In genomic region chr1:2801535-2802291, GRCh38 we compare ENCODE assay signal across 8 cellular contexts. TPM values are rescaled to one million over a fixed set of nuclear protein-coding genes. Genes with fewer than 3 reads are reported as not detected.
A peak's percentile ranks its signal among the peaks of the same experiment; 100 is the strongest.
DNase-seq lines count a peak whose midpoint lies in the region; ATAC-seq, FAIRE-seq and TF ChIP-seq lines count a peak whose summit lies in the region.

TSS of gene TTC34 (minus strand) at chr1:2801693. CDS start at chr1:2800827, 866 bp downstream.

- CTCF ChIA-PET in RWPE1 (lab: Yijun Ruan, JAX) (interaction anchor here (0.7 to 1.1 kb wide), 4 partner anchors 21 to 387 kb away, joined by 3 to 4 read pairs (median 4); partner anchors contain the start of gene TNFRSF14), K562 (lab: Yijun Ruan, JAX; ENCODE audit: low intra/inter-chr PET ratio) (interaction anchor here (0.5 to 1.2 kb wide), 2 partner anchors 388 to 1172 kb away, joined by 3 to 4 read pairs; no protein-coding TSS in a partner anchor)

- H3K4me3 ChIP-seq in K562 (no peak within 1 kb of the TSS), prostate gland (no peak within 1 kb of the TSS)

- H3K9ac ChIP-seq in K562 (ENCODE audit: insufficient read depth in 1 of 2, low read depth in 2 of 2, low read length in 2 of 2), result no peak within 1 kb of the TSS

- intact Hi-C loops in K562 (cut with micrococcal nuclease), result loop anchor here (1.0 kb wide), 2 partner anchors 253 to 387 kb away; no protein-coding TSS in a partner anchor
- intact Hi-C loops in prostate gland (cut with DNase I), result no loop called here

- peak; percentile 65 for FAIRE-seq in K562 (lab: Jason Lieb, UNC)

- H3K9me3 ChIP-seq in K562 (replicated peaks; ENCODE audit: control insufficient read depth, insufficient read depth, low read depth, low read length) (no peaks in the 10 kb centered on the region), prostate gland (no peaks in the 10 kb centered on the region)

- no peak for TF ChIP-seq POLR2A in K562 (conservative IDR thresholded peaks at IDR 0.05)
- TF ChIP-seq POLR2A in prostate gland (IDR thresholded peaks at IDR 0.05), result no peak

- TF ChIP-seq CTCF in RWPE1 (conservative IDR thresholded peaks at IDR 0.05; ENCODE audit: low read depth) (0 out of 2 replicates have a peak, but pooled peaks have one; percentile 13), K562 (IDR thresholded peaks at IDR 0.05 in 2 of 3, conservative IDR thresholded peaks at IDR 0.05 in 1 of 3; ENCODE audit: insufficient read depth in 2 of 3, low read depth in 1 of 3, low read length in 3 of 3) (peak; percentile 78 to 90 (median 89)), prostate gland (IDR thresholded peaks at IDR 0.05) (peak in 3 of 4 experiments; percentile 11 to 35 (median 23))

- H2AFZ ChIP-seq in K562 (ENCODE audit: low read depth, low read length), result no peak within 1 kb of the TSS

- no peaks in the 10 kb centered on the region for H3K36me3 ChIP-seq in K562 (ENCODE audit: control insufficient read depth, insufficient read depth, low read length)
- H3K36me3 ChIP-seq in prostate gland, result no peaks in the 10 kb centered on the region

- peaks cover 0 to 27% of the 10 kb centered on the region in 2 experiments; a peak in 3 of 5 replicates for H3K27me3 ChIP-seq in K562 (ENCODE audit: control insufficient read depth in 2 of 2, insufficient read depth in 2 of 2, low read length in 2 of 2)
- peaks cover 22% of the 10 kb centered on the region for H3K27me3 ChIP-seq in prostate gland (replicated peaks; ENCODE audit: insufficient read depth)

- in situ Hi-C loops in K562 (cut with MboI), result no loop called here

- H3K4me1 ChIP-seq in K562 (replicated peaks in 1 of 2; ENCODE audit: control insufficient read depth in 2 of 2, insufficient read depth in 2 of 2, low read length in 2 of 2) (peaks cover 0 to 34% of the 10 kb centered on the region in 2 experiments; a peak in 1 of 5 replicates), prostate gland (replicated peaks) (no peaks in the 10 kb centered on the region)

- no TSS peak for BruUV-seq in K562 (replicated peaks; lab: Mats Ljungman, UMichigan)

- no peaks in the 10 kb centered on the region for H3K9me1 ChIP-seq in K562 (ENCODE audit: control insufficient read depth, insufficient read depth, low read length)

- POLR2A ChIA-PET in RWPE1 (lab: Yijun Ruan, JAX; ENCODE audit: low non-redundant PET), result no interaction called here
- POLR2A ChIA-PET in K562 (lab: Yijun Ruan, JAX), result no interaction called here

- no peak for TF ChIP-seq EP300 in K562 (IDR thresholded peaks at IDR 0.05; ENCODE audit: low read length)

- H3K27ac ChIP-seq in RWPE1, result no peak within 1 kb of the TSS
- H3K27ac ChIP-seq in K562 (ENCODE audit: extremely low read depth, low read depth, low read length), result no peak within 1 kb of the TSS
- no peak within 1 kb of the TSS for H3K27ac ChIP-seq in prostate gland

- H3K4me2 ChIP-seq in K562 (ENCODE audit: insufficient read depth, low read length), result no peak within 1 kb of the TSS

- 3% methylated on average over 20 of the region's 21 CpGs for WGBS in K562 (ENCODE audit: insufficient coverage, low coverage, missing lambda C conversion rate)
- WGBS in prostate gland, result 28% methylated on average over 17 of the region's 21 CpGs

- no peaks in the 10 kb centered on the region for H3K79me2 ChIP-seq in K562 (ENCODE audit: control insufficient read depth, insufficient read depth, low read length)

- H4K20me1 ChIP-seq in K562 (replicated peaks; ENCODE audit: control insufficient read depth, insufficient read depth, low read length), result no peaks in the 10 kb centered on the region; the same call in 1 of the 2 replicates

- peak; percentile 99 for ATAC-seq in K562
- ATAC-seq in HG03045 (IDR thresholded peaks at IDR 0.05; ENCODE audit: unreplicated experiment), result no peak
- ATAC-seq in GM18519 (IDR thresholded peaks at IDR 0.05; ENCODE audit: low FRiP score, unreplicated experiment), result no peak

- DNase-seq in NK-92 treated with Interleukin-12 subunit alpha and Interleukin-12 subunit beta, amount 100 ng/mL, for 24 hours (lab: John Stamatoyannopoulos, UW), result peak; percentile 19
- no peak for DNase-seq in NK-92 (lab: John Stamatoyannopoulos, UW; ENCODE audit: unreplicated experiment)
- DNase-seq in RWPE1 (ENCODE audit: low spot score), result peak; percentile 14
- DNase-seq in K562 (ENCODE audit: extremely low read depth in 1 of 4, low spot score in 3 of 4), result peak; percentile 76 to 90 (median 89)
- no peak for DNase-seq in prostate gland (ENCODE audit: low spot score)
- DNase-seq in putamen (ENCODE audit: low spot score), result no peak

- TF ChIP-seq RAD21 in K562 (CRISPR knock-in tag; conservative IDR thresholded peaks at IDR 0.05 in 1 of 2, IDR thresholded peaks at IDR 0.05 in 1 of 2), result peak; percentile 56 to 80; a peak in 3 of 4 replicates

TF ChIP-seq in K562, 482 proteins besides CTCF, POLR2A, EP300 and RAD21 (continues in another document):
- TF ChIP-seq ZNF764 (CRISPR knock-in tag; IDR thresholded peaks at IDR 0.05; ENCODE audit: low read depth) (no peak), ZNF444 (CRISPR knock-in tag; IDR thresholded peaks at IDR 0.05) (no peak), SMC3 (conservative IDR thresholded peaks at IDR 0.05; ENCODE audit: insufficient read depth, low read depth, low read length) (peak; percentile 75), SRSF3 (IDR thresholded peaks at IDR 0.05; ENCODE audit: insufficient read depth, low read length) (no peak), ETV6 (IDR thresholded peaks at IDR 0.05; ENCODE audit: borderline replicate concordance in 1 of 2, low read depth in 2 of 2, low read length in 1 of 2) (no peak), ETV6 (CRISPR knock-in tag; IDR thresholded peaks at IDR 0.05; ENCODE audit: borderline replicate concordance) (no peak), ZNF263 (CRISPR knock-in tag; IDR thresholded peaks at IDR 0.05; ENCODE audit: borderline replicate concordance) (0 out of 2 replicates have a peak, but pooled peaks have one; percentile 42), CTBP1 (IDR thresholded peaks at IDR 0.05; ENCODE audit: borderline replicate concordance) (peak; percentile 29; the same call in 1 of the 2 replicates), RBM39 (optimal IDR thresholded peaks at IDR 0.05; ENCODE audit: low read depth, low read length) (no peak), ELF1 (tag; IDR thresholded peaks at IDR 0.05) (no peak), ZNF644 (tag; IDR thresholded peaks at IDR 0.05; ENCODE audit: low read depth) (no peak), KDM2B (CRISPR knock-in tag; IDR thresholded peaks at IDR 0.05) (no peak), FOXK2 (conservative IDR thresholded peaks at IDR 0.05 in 1 of 2, IDR thresholded peaks at IDR 0.05 in 1 of 2; ENCODE audit: low read depth in 2 of 2) (peak; percentile 84 to 88), MLLT1 (IDR thresholded peaks at IDR 0.05) (peak in 1 of 2 experiments; percentile 54; a peak in 1 of 4 replicates), FOXA3 (CRISPR knock-in tag; conservative IDR thresholded peaks at IDR 0.05 in 1 of 2, IDR thresholded peaks at IDR 0.05 in 1 of 2) (peak in 1 of 2 experiments; percentile 94; a peak in 3 of 4 replicates), CEBPB (tag; IDR thresholded peaks at IDR 0.05) (0 out of 2 replicates have a peak, but pooled peaks have one; percentile 18), STAG1 (CRISPR knock-in tag; IDR thresholded peaks at IDR 0.05; ENCODE audit: borderline replicate concordance) (peak; percentile 94), ZNF551 (CRISPR knock-in tag; IDR thresholded peaks at IDR 0.05) (no peak), RB1 (IDR thresholded peaks at IDR 0.05; ENCODE audit: low read depth) (0 out of 2 replicates have a peak, but pooled peaks have one; percentile 41), MAFF (IDR thresholded peaks at IDR 0.05; ENCODE audit: low read length) (no peak), EGR1 (conservative IDR thresholded peaks at IDR 0.05) (peak; percentile 40; the same call in 1 of the 2 replicates), ESRRA (IDR thresholded peaks at IDR 0.05; ENCODE audit: borderline replicate concordance, low read depth) (peak; percentile 90; the same call in 1 of the 2 replicates), TAF1 (IDR thresholded peaks at IDR 0.05; ENCODE audit: control insufficient read depth, extremely low read depth, insufficient read depth, low read length, severe bottlenecking) (no peak)

RNA-seq across cellular contexts. Expression of gene TTC34, which starts in this region (rescaled TPM):
- 0.42 and 1.5 TPM in 2 replicates for total RNA-seq in K562 (2011; cell fraction: chromatin; rRNA removed; ENCODE audit: low replicate concordance)
- 1.8 and 2.0 TPM in 2 replicates for total RNA-seq in K562 (2011; cell fraction: nucleolus; rRNA removed)
- total RNA-seq in K562 (2011; cell fraction: nucleoplasm; rRNA removed), result 1.3 and 1.5 TPM in 2 replicates
- total RNA-seq in K562 (2014; rRNA removed) (0.05 and 0.08 TPM in 2 replicates), K562 (2014; rRNA removed; fragmentation: Illumina TruSeq; extraction: Trizol) (0.03 and 0.04 TPM in 2 replicates), K562 (2015; rRNA removed; fragmentation: Illumina TruSeq; extraction: Trizol) (0.07 and 0.08 TPM in 2 replicates), K562 (2021) (0.31 and 0.38 TPM in 2 replicates), prostate gland (1 to 10 TPM in 1 of 2 donors, under 1 TPM in 1; 0.32 to 1.2 TPM)
- polyA plus RNA-seq in K562 (2011; rRNA removed) (0.04 and 0.08 TPM in 2 replicates), K562 (2014; fragmentation: Illumina TruSeq; extraction: Trizol) (0.03 TPM in 2 replicates), K562 (2014; fragmentation: Nextera tagmentation; extraction: Ambion mirVana) (not detected), K562 (2014; rRNA removed) (0.09 and 0.28 TPM in 2 replicates)
- not detected in 2 replicates for polyA plus RNA-seq in K562 (2011; cell fraction: cytosol; rRNA removed)
- polyA plus RNA-seq in K562 (2011; cell fraction: nucleus; rRNA removed), result 0.69 and 0.88 TPM in 2 replicates
- 0.08 and 0.24 TPM in 2 replicates for polyA plus RNA-seq in K562 (2012)
- polyA minus RNA-seq in K562 (2011; rRNA and poly(A)+ RNA removed), result 0.14 and 0.18 TPM in 2 replicates
- 0.19 TPM in 1 of 2 replicates, not detected in the other for polyA minus RNA-seq in K562 (2011; cell fraction: cytosol; rRNA and poly(A)+ RNA removed)
- 1.3 and 1.9 TPM in 2 replicates for polyA minus RNA-seq in K562 (2011; cell fraction: nucleus; rRNA and poly(A)+ RNA removed)

Comparison
In these comparisons a context has a peak if more than half of its experiments do, and no peak if none do; other contexts are left out.
1. DNase-seq: peak in NK-92 treated with Interleukin-12 subunit alpha and Interleukin-12 subunit beta, amount 100 ng/mL, for 24 hours (single experiment), RWPE1 (single experiment) and K562 (4 of 4); none in NK-92 (single experiment), prostate gland (single experiment) and putamen (single experiment).
2. CTCF ChIP-seq: peak in every context shown above with its lines; median percentile 89 in K562; 23 in prostate gland; 13 in RWPE1.